ENCODE assay signal across 19 cellular contexts in genomic region chr16:61862221-61862620, GRCh38.
"Had no signal": no experiment of that assay in that cellular context is flagged by ENCODE, and none has a peak within 500 bp of the region (broad histone marks: within the 10 kb centered on the region; RNA-seq: fewer than 3 reads in every experiment).

No MANE protein-coding gene starts in this region.

- H3K36me3 ChIP-seq: gastrocnemius medialis, heart left ventricle, left ventricle myocardium inferior, upper lobe of left lung, vagina had no signal

- H3K9me3 ChIP-seq: gastrocnemius medialis, upper lobe of left lung, vagina had no signal

- H3K27me3 ChIP-seq: gastrocnemius medialis, heart left ventricle, upper lobe of left lung, vagina had no signal

- H3K79me2 ChIP-seq: parathyroid adenoma had no signal

- DNase-seq: activated CD4-positive, alpha-beta T cell treated with anti-CD3 and anti-CD28 coated beads for 36 hours; activated CD4-positive, CD25-positive, alpha-beta regulatory T cell; activated CD8-positive, alpha-beta memory T cell treated with anti-CD3 and anti-CD28 coated beads, Interleukin-2, amount 10 ng/mL, durations not matched to agents 7 days and 5 days; activated CD8-positive, alpha-beta T cell treated with anti-CD3 and anti-CD28 coated beads, Interleukin-2, amount 10 ng/mL, durations not matched to agents 7 days and 5 days; activated T-cell treated with anti-CD3 and anti-CD28 coated beads, Interleukin-2, amount 50 U/mL, for 48 hours; effector memory CD8-positive, alpha-beta T cell; erythroblast; gastrocnemius medialis; heart left ventricle; left ventricle myocardium inferior; naive thymus-derived CD8-positive, alpha-beta T cell; occipital lobe; right cardiac atrium; stimulated activated naive CD4-positive, alpha-beta T cell; T-cell; upper lobe of left lung had no signal

- H3K4me3 ChIP-seq: coronary artery, gastrocnemius medialis, heart left ventricle, left ventricle myocardium inferior, upper lobe of left lung, vagina had no signal

- H3K9ac ChIP-seq: parathyroid adenoma had no signal

- H3K27ac ChIP-seq: coronary artery, gastrocnemius medialis, heart left ventricle, left ventricle myocardium inferior, parathyroid adenoma, upper lobe of left lung, vagina had no signal

- H3K4me1 ChIP-seq: gastrocnemius medialis, heart left ventricle, left ventricle myocardium inferior, parathyroid adenoma, upper lobe of left lung, vagina had no signal
